In genomic region chr17:79627184-79627765, GRCh38 we compare ENCODE assay signal across 21 cellular contexts. TPM values are rescaled to one million over a fixed set of nuclear protein-coding genes. Genes with fewer than 3 reads are reported as not detected.
DNase-seq lines count a peak whose midpoint lies in the region; ATAC-seq and TF ChIP-seq lines count a peak whose summit lies in the region.
"Had no signal": no experiment of that assay in that cellular context is flagged by ENCODE, and none has a peak within 500 bp of the region (broad histone marks: within the 10 kb centered on the region; RNA-seq: fewer than 3 reads in every experiment).

No MANE protein-coding gene starts in this region.

- H3K36me3 ChIP-seq in heart left ventricle (no peaks in the 10 kb centered on the region), left ventricle myocardium inferior (no peaks in the 10 kb centered on the region)
- H3K36me3 ChIP-seq: BE2C had no signal

- POLR2A ChIA-PET in HEK293T (lab: Yijun Ruan, JAX) = no interaction called here

- H3K4me1 ChIP-seq in heart left ventricle (no peaks in the 10 kb centered on the region), left ventricle myocardium inferior (no peaks in the 10 kb centered on the region)
- H3K4me1 ChIP-seq: BE2C had no signal

- 78 to 83% (median 79%) methylated on average over 10 of the region's 10 CpGs for WGBS in heart left ventricle, 4 donors

- H3K27ac ChIP-seq in heart left ventricle = no peak overlapping the region
- no peak overlapping the region for H3K27ac ChIP-seq in left ventricle myocardium inferior (replicated peaks)

- CTCF ChIA-PET in HEK293T (lab: Yijun Ruan, JAX) = interaction anchor here (0.7 kb wide), 1 partner anchor 26 kb away, joined by 3 read pairs; no protein-coding TSS in a partner anchor

- DNase-seq in heart left ventricle (peak in 3 of 5 donors; percentile 1 to 13 (median 3)), left ventricle myocardium inferior (no peak), chondrocyte (ENCODE audit: low spot score) (peak; percentile 69), natural killer cell (peak; percentile 11), ureter (ENCODE audit: low spot score) (peak; percentile 39), HEK293T (ENCODE audit: extremely low spot score) (no peak)
- DNase-seq in stimulated activated CD4-positive, alpha-beta T cell treated with anti-CD3 and anti-CD28 coated beads, Interleukin-1b, Interleukin-23, amount 100 ng/mL, for 48 hours = no peak
- DNase-seq: amniotic stem cell; effector memory CD8-positive, alpha-beta T cell; GDM1; KBM-7; MV-4-11; NCI-H2081 treated with DMSO at 0.1 percent for 48 hours; SHP77 treated with DMSO at 0.1 percent for 48 hours; small intestine had no signal

- intact Hi-C loops in heart left ventricle (cut with DNase I) (no loop called here), left ventricle myocardium inferior (cut with micrococcal nuclease) (no loop called here), natural killer cell (cut with micrococcal nuclease) (no loop called here)

- H3K4me1 Mint-ChIP-seq in chondrocyte (ENCODE audit: low read depth) (no peaks in the 10 kb centered on the region), natural killer cell (no peaks in the 10 kb centered on the region)

- H3K4me3 ChIP-seq in heart left ventricle = no peak overlapping the region
- H3K4me3 ChIP-seq in left ventricle myocardium inferior = no peak overlapping the region

- no peak overlapping the region for H3K27ac Mint-ChIP-seq in chondrocyte (ENCODE audit: unreplicated experiment)
- no peak overlapping the region for H3K27ac Mint-ChIP-seq in natural killer cell
- H3K27ac Mint-ChIP-seq: effector memory CD8-positive, alpha-beta T cell; GM23338 had no signal

- H3K9me3 Mint-ChIP-seq in chondrocyte (ENCODE audit: low read depth) (no peaks in the 10 kb centered on the region), natural killer cell (no peaks in the 10 kb centered on the region)
- H3K9me3 Mint-ChIP-seq: effector memory CD8-positive, alpha-beta T cell; GM23338 had no signal

- ATAC-seq in heart left ventricle (no peak), natural killer cell (no peak), HG03439 (IDR thresholded peaks at IDR 0.05; ENCODE audit: unreplicated experiment) (no peak)
- ATAC-seq: effector memory CD8-positive, alpha-beta T cell; left colon had no signal

- no peak for TF ChIP-seq POLR2A in heart left ventricle (IDR thresholded peaks at IDR 0.05)

- H3K9me3 ChIP-seq in heart left ventricle (no peaks in the 10 kb centered on the region), left ventricle myocardium inferior (replicated peaks) (no peaks in the 10 kb centered on the region)
- H3K9me3 ChIP-seq: BE2C had no signal

- TF ChIP-seq CTCF in heart left ventricle (IDR thresholded peaks at IDR 0.05) (no peak), left ventricle myocardium inferior (IDR thresholded peaks at IDR 0.05; ENCODE audit: borderline replicate concordance) (no peak), chondrocyte (IDR thresholded peaks at IDR 0.05) (no peak), natural killer cell (IDR thresholded peaks at IDR 0.05) (no peak)

- H3K4me3 Mint-ChIP-seq in chondrocyte (ENCODE audit: unreplicated experiment) (no peak overlapping the region), natural killer cell (no peak overlapping the region)
- H3K4me3 Mint-ChIP-seq: effector memory CD8-positive, alpha-beta T cell; GM23338 had no signal

- H3K27me3 Mint-ChIP-seq in chondrocyte (ENCODE audit: low read depth) (peaks cover 58% of the 10 kb centered on the region), natural killer cell (ENCODE audit: low read depth in 2 of 2) (peaks cover 9 to 10% of the 10 kb centered on the region in 2 donors)

- H3K36me3 Mint-ChIP-seq in chondrocyte (ENCODE audit: low read depth) = no peaks in the 10 kb centered on the region
- H3K36me3 Mint-ChIP-seq in natural killer cell = no peaks in the 10 kb centered on the region

- H3K27me3 ChIP-seq in heart left ventricle = peaks cover 0 to 56% (median 10%) of the 10 kb centered on the region in 9 donors
- peaks cover 86% of the 10 kb centered on the region for H3K27me3 ChIP-seq in left ventricle myocardium inferior (ENCODE audit: low read depth)

TF ChIP-seq in HEK293T, 16 proteins besides CTCF, POLR2A, EP300 and RAD21:
- TF ChIP-seq CTBP1 (IDR thresholded peaks at IDR 0.05; ENCODE audit: borderline replicate concordance) = no peak
- TF ChIP-seq FOXK2 (IDR thresholded peaks at IDR 0.05) = no peak
- TF ChIP-seq BHLHE40 (IDR thresholded peaks at IDR 0.05; ENCODE audit: borderline replicate concordance) = no peak
- TF ChIP-seq PKNOX1 (IDR thresholded peaks at IDR 0.05) = no peak
- TF ChIP-seq ELF4 (IDR thresholded peaks at IDR 0.05) = no peak
- no peak for TF ChIP-seq NFRKB (IDR thresholded peaks at IDR 0.05)
- TF ChIP-seq LEF1 (IDR thresholded peaks at IDR 0.05; ENCODE audit: borderline replicate concordance) = no peak
TF ChIP-seq in HEK293T: peak in this region for 0.

RNA-seq across cellular contexts. Expression of gene RBFOX3, which starts 16.4 kb away (rescaled TPM):
- total RNA-seq in heart left ventricle = not detected
- not detected for polyA plus RNA-seq in heart left ventricle
- not detected for total RNA-seq in left ventricle myocardium inferior
- not detected in 3 replicates for total RNA-seq in chondrocyte
- total RNA-seq in natural killer cell = 10 to 100 TPM in 1 of 3 donors, 1 to 10 TPM in 2; 3.0 to 17.2 (median 4.9) TPM
- total RNA-seq in ureter = 2.4 TPM
- total RNA-seq: osteoblast; T-helper 2 cell treated with Interferon-gamma antibody and Interleukin-4, amounts not matched to agents 100 ng/mL and 5 ng/mL, for 36 hours had no signal

Comparison
In these comparisons a context has a peak if more than half of its experiments do, and no peak if none do; other contexts are left out.
1. DNase-seq: peak in heart left ventricle (3 of 5), chondrocyte (single experiment), natural killer cell (single experiment) and ureter (single experiment); none in left ventricle myocardium inferior (single experiment), stimulated activated CD4-positive, alpha-beta T cell treated with anti-CD3 and anti-CD28 coated beads, Interleukin-1b, Interleukin-23, amount 100 ng/mL, for 48 hours (single experiment) and HEK293T (single experiment).